Comparison of ENCODE assay signal across 10 cellular contexts in genomic region chr9:676780-677458, GRCh38.
A peak's percentile ranks its signal among the peaks of the same experiment; 100 is the strongest.
DNase-seq lines count a peak whose midpoint lies in the region; ATAC-seq and TF ChIP-seq lines count a peak whose summit lies in the region.
"Had no signal": no experiment of that assay in that cellular context is flagged by ENCODE, and none has a peak within 500 bp of the region (broad histone marks: within the 10 kb centered on the region; RNA-seq: fewer than 3 reads in every experiment).

No MANE protein-coding gene starts in this region.

- H3K4me1 ChIP-seq in hepatocyte (ENCODE audit: insufficient read depth) (peaks cover 21% of the 10 kb centered on the region), stomach (peaks cover 0 to 40% (median 14%) of the 10 kb centered on the region in 4 donors)

- H3K27me3 Mint-ChIP-seq in T-cell: no peaks in the 10 kb centered on the region
- H3K27me3 Mint-ChIP-seq: stimulated activated naive B cell treated with anti-CD40 and anti-IgM and Interleukin-4, amounts not matched to agents 10 μg/mL and 1 μg/mL and 100 μg/mL, for 72 hours had no signal

- H3K27me3 ChIP-seq in hepatocyte (no peaks in the 10 kb centered on the region), stomach (no peaks in the 10 kb centered on the region)
- H3K27me3 ChIP-seq: SJSA1 had no signal

- H3K4me2 ChIP-seq in hepatocyte: peak overlapping the region; percentile 71

- TF ChIP-seq EP300 in stomach (IDR thresholded peaks at IDR 0.05): no peak

- H3K27ac Mint-ChIP-seq in T-cell: no peak overlapping the region
- H3K27ac Mint-ChIP-seq: stimulated activated naive B cell treated with anti-CD40 and anti-IgM and Interleukin-4, amounts not matched to agents 10 μg/mL and 1 μg/mL and 100 μg/mL, for 72 hours had no signal

- intact Hi-C loops in stomach (cut with DNase I; ENCODE audit: low total_unique reads): no loop called here

- H3K9me3 ChIP-seq in hepatocyte (ENCODE audit: low read depth) (no peaks in the 10 kb centered on the region), stomach (no peaks in the 10 kb centered on the region)
- H3K9me3 ChIP-seq: SJSA1 had no signal

- H3K27ac ChIP-seq in hepatocyte: peak overlapping the region; percentile 52
- peak overlapping the region in 4 of 5 donors; percentile 39 to 78 (median 73) for H3K27ac ChIP-seq in stomach
- H3K27ac ChIP-seq: SJSA1 had no signal

- DNase-seq in NCI-H510A treated with DMSO at 0.1 percent for 48 hours (lab: John Stamatoyannopoulos, UW) (peak; percentile 41), NCI-H510A (lab: John Stamatoyannopoulos, UW) (no peak), T-cell (no peak), hepatocyte (ENCODE audit: low spot score) (no peak), stomach (no peak)
- DNase-seq in stimulated activated CD4-positive, alpha-beta T cell treated with anti-CD3 and anti-CD28 coated beads, Interleukin-4, amount 100 ng/mL, for 4 hours: no peak
- DNase-seq: stimulated activated naive B cell treated with anti-CD40 and anti-IgM and Interleukin-4, amounts not matched to agents 10 μg/mL and 1 μg/mL and 100 μg/mL, for 72 hours had no signal

- H2AFZ ChIP-seq in hepatocyte: peak overlapping the region; percentile 28

- POLR2A ChIA-PET in T-cell (lab: Charles Lee): no interaction called here

- H3K79me2 ChIP-seq in hepatocyte: peaks cover 7% of the 10 kb centered on the region

- 39% methylated on average over 3 of the region's 3 CpGs for WGBS in hepatocyte (ENCODE audit: low lambda C conversion rate, missing lambda C conversion rate)
- whole genome bisulfite sequencing in stomach, 5 donors: 41 to 51% (median 45%) methylated on average over 3 of the region's 3 CpGs

- H4K20me1 ChIP-seq in hepatocyte (ENCODE audit: insufficient read depth, poor library complexity, severe bottlenecking): no peaks in the 10 kb centered on the region

- H3K36me3 Mint-ChIP-seq in T-cell: peaks cover 8% of the 10 kb centered on the region
- H3K36me3 Mint-ChIP-seq: stimulated activated naive B cell treated with anti-CD40 and anti-IgM and Interleukin-4, amounts not matched to agents 10 μg/mL and 1 μg/mL and 100 μg/mL, for 72 hours had no signal

- no peaks in the 10 kb centered on the region for H3K9me3 Mint-ChIP-seq in T-cell
- H3K9me3 Mint-ChIP-seq: stimulated activated naive B cell treated with anti-CD40 and anti-IgM and Interleukin-4, amounts not matched to agents 10 μg/mL and 1 μg/mL and 100 μg/mL, for 72 hours had no signal

- H3K4me1 Mint-ChIP-seq in T-cell: peaks cover 13 to 41% (median 23%) of the 10 kb centered on the region in 3 donors

- no peaks in the 10 kb centered on the region for H3K9me2 ChIP-seq in hepatocyte (replicated peaks; ENCODE audit: insufficient read depth)

- TF ChIP-seq CTCF in hepatocyte (IDR thresholded peaks at IDR 0.05; ENCODE audit: poor library complexity) (no peak), stomach (IDR thresholded peaks at IDR 0.05) (no peak)

- no peak overlapping the region for H3K4me3 ChIP-seq in hepatocyte
- peak overlapping the region; percentile 37 to 49 (median 40) for H3K4me3 ChIP-seq in stomach

- CTCF ChIA-PET in T-cell (lab: Charles Lee): no interaction called here

- TF ChIP-seq POLR2A in stomach (IDR thresholded peaks at IDR 0.05): no peak

- H3K4me3 Mint-ChIP-seq in T-cell: peak overlapping the region in 2 of 3 donors; percentile 39 to 76

- H3K36me3 ChIP-seq in hepatocyte (replicated peaks; ENCODE audit: insufficient read depth, low read depth): no peaks in the 10 kb centered on the region
- no peaks in the 10 kb centered on the region for H3K36me3 ChIP-seq in stomach
- H3K36me3 ChIP-seq: SJSA1 had no signal

- no peak for ATAC-seq in T-cell (replicated peaks in 1 of 4)
- ATAC-seq in GM19463 (IDR thresholded peaks at IDR 0.05; ENCODE audit: unreplicated experiment): no peak
- ATAC-seq in HG03460 (IDR thresholded peaks at IDR 0.05; ENCODE audit: unreplicated experiment): no peak
